ENCODE assay signal across 20 cellular contexts in genomic region chr19:33659835-33660234, GRCh38. TPM values are rescaled to one million over a fixed set of nuclear protein-coding genes. Genes with fewer than 3 reads are reported as not detected.
DNase-seq lines count a peak whose midpoint lies in the region; ATAC-seq, FAIRE-seq and TF ChIP-seq lines count a peak whose summit lies in the region.
"Had no signal": no experiment of that assay in that cellular context is flagged by ENCODE, and none has a peak within 500 bp of the region (broad histone marks: within the 10 kb centered on the region; RNA-seq: fewer than 3 reads in every experiment).

No MANE protein-coding gene starts in this region.

- H3K9me3 ChIP-seq in MM.1S (replicated peaks; ENCODE audit: insufficient read depth, low read length) (no peaks in the 10 kb centered on the region), MG63 (no peaks in the 10 kb centered on the region)
- H3K9me3 ChIP-seq: A549, BLaER1, HAP-1 had no signal

- DNase-seq in MM.1S (no peak), WTC11 (ENCODE audit: low spot score) (no peak), islet precursor cell (peak; percentile 29), type B pancreatic cell (ENCODE audit: extremely low spot score, unreplicated experiment) (peak; percentile 37), MG63 (no peak), H54 (ENCODE audit: insufficient read length, low spot score) (no peak), AML-193 (lab: John Stamatoyannopoulos, UW) (no peak)
- DNase-seq: Calu3; CD4-positive, CD25-positive, alpha-beta regulatory T cell; DMS 273 treated with DMSO at 0.1 percent for 48 hours; DMS79; GM23248; IMR-90; KG1 had no signal

- CTCF ChIA-PET in WTC11 (lab: Charles Lee), result interaction anchor here (0.9 kb wide), 1 partner anchor 244 kb away, joined by 4 read pairs; no protein-coding TSS in a partner anchor

- POLR2A ChIA-PET in WTC11 (lab: Charles Lee), result no interaction called here

- peak overlapping the region; percentile 58; the same call in 1 of the 2 replicates for H3K9ac ChIP-seq in MM.1S (ENCODE audit: low read length)
- H3K9ac ChIP-seq: BLaER1, GM23248 had no signal

- H4K20me1 ChIP-seq in MM.1S (ENCODE audit: insufficient read depth, low read length), result no peaks in the 10 kb centered on the region
- H4K20me1 ChIP-seq: BLaER1 had no signal

- peaks cover 16% of the 10 kb centered on the region for H3K4me1 ChIP-seq in MM.1S (ENCODE audit: low read length)
- H3K4me1 ChIP-seq: A549, BLaER1, HAP-1 had no signal

- H3K4me1 Mint-ChIP-seq in WTC11, result peaks cover 22% of the 10 kb centered on the region
- no peaks in the 10 kb centered on the region for H3K4me1 Mint-ChIP-seq in type B pancreatic cell (ENCODE audit: unreplicated experiment)
- H3K4me1 Mint-ChIP-seq: CD4-positive, CD25-positive, alpha-beta regulatory T cell had no signal

- peak overlapping the region; percentile 81 for H3K4me3 ChIP-seq in MM.1S (ENCODE audit: low read length)
- H3K4me3 ChIP-seq in MG63, result no peak overlapping the region
- H3K4me3 ChIP-seq: BLaER1, GM23248, HAP-1 had no signal

- H3K27me3 ChIP-seq in MM.1S (replicated peaks; ENCODE audit: insufficient read depth, low read length), result no peaks in the 10 kb centered on the region
- H3K27me3 ChIP-seq in MG63, result peaks cover 4% of the 10 kb centered on the region; the same call in 1 of the 2 replicates
- H3K27me3 ChIP-seq: BLaER1 had no signal

- ATAC-seq in WTC11, result no peak

- no peaks in the 10 kb centered on the region for H3K9me2 ChIP-seq in MM.1S (replicated peaks; ENCODE audit: insufficient read depth, low read length)

- peak overlapping the region; percentile 14; the same call in 1 of the 2 replicates for H3K4me3 Mint-ChIP-seq in WTC11
- H3K4me3 Mint-ChIP-seq in type B pancreatic cell, result no peak overlapping the region
- H3K4me3 Mint-ChIP-seq: CD4-positive, CD25-positive, alpha-beta regulatory T cell had no signal

- H3K36me3 ChIP-seq in MM.1S (replicated peaks; ENCODE audit: insufficient read depth, low read length) (no peaks in the 10 kb centered on the region), MG63 (no peaks in the 10 kb centered on the region)
- H3K36me3 ChIP-seq: BLaER1, HAP-1 had no signal

- H2AFZ ChIP-seq in MM.1S (ENCODE audit: low read length), result peak overlapping the region; percentile 94
- H2AFZ ChIP-seq: GM23248 had no signal

- no peaks in the 10 kb centered on the region for H3K27me3 Mint-ChIP-seq in WTC11 (ENCODE audit: low read depth)
- H3K27me3 Mint-ChIP-seq in type B pancreatic cell, result peaks cover 7% of the 10 kb centered on the region

- H3F3A ChIP-seq in MM.1S (ENCODE audit: insufficient read depth, low read length), result no peaks in the 10 kb centered on the region; the same call in 1 of the 2 replicates

- FAIRE-seq in H54 (lab: Jason Lieb, UNC), result no peak
- FAIRE-seq: A549, G401.6, GM12891 had no signal

- TF ChIP-seq POLR2A in H54 (IDR thresholded peaks at IDR 0.05; ENCODE audit: low read depth, low read length), result no peak

- TF ChIP-seq CTCF in MM.1S (IDR thresholded peaks at IDR 0.05; ENCODE audit: low read length), result no peak
- no peak for TF ChIP-seq CTCF in WTC11 (IDR thresholded peaks at IDR 0.05)
- no peak for TF ChIP-seq CTCF in type B pancreatic cell (conservative IDR thresholded peaks at IDR 0.05)

- H3K9me3 Mint-ChIP-seq in WTC11, result no peaks in the 10 kb centered on the region
- H3K9me3 Mint-ChIP-seq in type B pancreatic cell, result no peaks in the 10 kb centered on the region
- H3K9me3 Mint-ChIP-seq: CD4-positive, CD25-positive, alpha-beta regulatory T cell had no signal

- H3K27ac ChIP-seq in MM.1S (ENCODE audit: low read length), result peak overlapping the region; percentile 69; the same call in 1 of the 2 replicates
- H3K27ac ChIP-seq: A549, BLaER1, GM23248, HL-60 had no signal

- H3K27ac Mint-ChIP-seq in WTC11 (peak overlapping the region; percentile 94), type B pancreatic cell (no peak overlapping the region)
- H3K27ac Mint-ChIP-seq: CD4-positive, CD25-positive, alpha-beta regulatory T cell had no signal

- no peaks in the 10 kb centered on the region; the same call in 1 of the 2 replicates for H3K79me2 ChIP-seq in MM.1S (ENCODE audit: low read length)

- H3K36me3 Mint-ChIP-seq in WTC11 (no peaks in the 10 kb centered on the region), type B pancreatic cell (no peaks in the 10 kb centered on the region)
- H3K36me3 Mint-ChIP-seq: CD4-positive, CD25-positive, alpha-beta regulatory T cell had no signal

- peak overlapping the region; percentile 99 for H3K4me2 ChIP-seq in MM.1S (ENCODE audit: low read depth, low read length)
- H3K4me2 ChIP-seq: BLaER1 had no signal

TF ChIP-seq in WTC11, 78 proteins besides CTCF, POLR2A, EP300 and RAD21 (continues in another document):
- TF ChIP-seq ZNF423 (CRISPR knock-in tag; IDR thresholded peaks at IDR 0.05) (no peak), ZSCAN18 (CRISPR knock-in tag; IDR thresholded peaks at IDR 0.05) (no peak), PRDM15 (CRISPR knock-in tag; IDR thresholded peaks at IDR 0.05) (no peak), TP53 (CRISPR knock-in tag; IDR thresholded peaks at IDR 0.05) (no peak), TEAD4 (CRISPR knock-in tag; IDR thresholded peaks at IDR 0.05) (no peak), ZNF219 (CRISPR knock-in tag; IDR thresholded peaks at IDR 0.05; ENCODE audit: borderline replicate concordance) (no peak), ELF4 (CRISPR knock-in tag; IDR thresholded peaks at IDR 0.05; ENCODE audit: low read depth) (no peak), ZNF425 (CRISPR knock-in tag; conservative IDR thresholded peaks at IDR 0.05) (no peak), RORB (CRISPR knock-in tag; IDR thresholded peaks at IDR 0.05) (no peak), USF1 (CRISPR knock-in tag; IDR thresholded peaks at IDR 0.05) (no peak), HMGA2 (CRISPR knock-in tag; IDR thresholded peaks at IDR 0.05) (no peak)

RNA-seq across cellular contexts. Expression of gene CHST8, which starts 38.1 kb away (rescaled TPM):
- total RNA-seq in WTC11 (2021) (22.8 to 33.5 TPM (median 23.8 TPM) in 3 replicates), type B pancreatic cell (ENCODE audit: low replicate concordance) (5.7 and 10.8 TPM in 2 replicates)
- not detected in 2 replicates for total RNA-seq in MG63 (2014; rRNA removed; shearing (Covaris generic); ENCODE audit: low replicate concordance)
- total RNA-seq: Calu3, IMR-90 had no signal

Comparison
In these comparisons a context has a peak if more than half of its experiments do, and no peak if none do; other contexts are left out.
1. DNase-seq: peak in islet precursor cell (single experiment) and type B pancreatic cell (single experiment); none in MM.1S (single experiment), WTC11 (single experiment), MG63 (single experiment), H54 (single experiment) and AML-193 (0 of 2).